In the genomic region with DNA sequence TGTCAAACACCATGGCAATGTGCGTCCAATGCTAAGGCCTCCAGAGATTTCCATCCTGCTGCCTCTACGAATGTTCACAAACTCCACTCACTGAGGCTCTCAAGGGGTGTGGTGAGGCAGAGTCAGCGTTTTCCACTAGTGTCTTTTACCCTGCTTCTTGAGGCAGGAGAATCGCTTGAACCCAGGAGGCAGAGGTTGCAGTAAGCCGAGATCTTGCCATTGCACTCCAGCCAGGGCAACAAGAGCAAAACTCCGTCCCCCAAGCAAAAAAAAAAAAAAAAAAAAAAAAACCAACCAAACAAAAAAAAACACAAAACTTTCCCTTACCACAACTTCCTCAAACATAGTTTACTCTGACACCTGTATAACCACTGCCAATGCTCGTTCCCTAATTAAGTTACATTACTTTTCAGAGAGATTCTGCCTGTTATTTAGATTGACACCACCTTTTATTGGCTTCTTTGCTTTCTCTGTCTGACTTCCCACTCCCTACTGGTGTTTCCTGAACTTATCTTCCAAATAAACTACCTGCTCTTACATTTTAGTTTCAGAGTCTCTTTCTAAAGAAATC, we compare ENCODE assay signal across 9 cellular contexts.
DNase-seq lines count a peak whose midpoint lies in the region; ATAC-seq, FAIRE-seq and TF ChIP-seq lines count a peak whose summit lies in the region.
"Had no signal": no experiment of that assay in that cellular context is flagged by ENCODE, and none has a peak within 500 bp of the region (broad histone marks: within the 10 kb centered on the region; RNA-seq: fewer than 3 reads in every experiment).

No MANE protein-coding gene starts in this region.

- H3K9me3 ChIP-seq in pancreas: no peaks in the 10 kb centered on the region
- H3K9me3 ChIP-seq: ovary had no signal

- no peaks in the 10 kb centered on the region for H3K27me3 ChIP-seq in pancreas
- H3K27me3 ChIP-seq: ovary had no signal

- H3K4me3 ChIP-seq in pancreas: no peak overlapping the region
- H3K4me3 ChIP-seq: ovary had no signal

- no peaks in the 10 kb centered on the region for H3K4me1 ChIP-seq in pancreas

- CTCF ChIA-PET in GM10248 (lab: Yijun Ruan, JAX): interaction anchor here (0.8 to 2.6 kb wide), 10 partner anchors 12 to 180 kb away, joined by 3 to 17 read pairs (median 4); no protein-coding TSS in a partner anchor

- H3K36me3 ChIP-seq in pancreas: peaks cover 0 to 18% (median 0%) of the 10 kb centered on the region in 3 donors
- H3K36me3 ChIP-seq: ovary had no signal

- ATAC-seq in GM19372 (IDR thresholded peaks at IDR 0.05; ENCODE audit: low read depth, unreplicated experiment): peak; percentile 51
- peak; percentile 32 for ATAC-seq in HG03558 (IDR thresholded peaks at IDR 0.05; ENCODE audit: extremely low read depth, unreplicated experiment)
- ATAC-seq in pancreas: no peak
- ATAC-seq in GM19351 (IDR thresholded peaks at IDR 0.05; ENCODE audit: unreplicated experiment): no peak

- WGBS in pancreas, 2 donors: 85 to 91% methylated on average over 7 of the region's 7 CpGs

- intact Hi-C loops in pancreas (cut with DNase I): no loop called here

- no peak for FAIRE-seq in pancreas (lab: Jason Lieb, UNC)

- no peak overlapping the region for H3K27ac ChIP-seq in pancreas
- H3K27ac ChIP-seq: ovary had no signal

- TF ChIP-seq CTCF in GM10248 (IDR thresholded peaks at IDR 0.05; ENCODE audit: control extremely low read depth, extremely low read depth, low read depth, missing control alignments) (no peak), pancreas (IDR thresholded peaks at IDR 0.05) (no peak)

- POLR2A ChIA-PET in GM10248 (lab: Yijun Ruan, JAX): interaction anchor here (1.4 kb wide), 1 partner anchor 23 kb away, joined by 4 read pairs; no protein-coding TSS in a partner anchor

- peak; percentile 62 for DNase-seq in GM10248 (ENCODE audit: extremely low spot score)
- peak; percentile 43 for DNase-seq in central memory CD4-positive, alpha-beta T cell
- DNase-seq in HT-29 (ENCODE audit: low spot score): no peak
- DNase-seq in pancreas: no peak
- DNase-seq in midbrain (lab: John Stamatoyannopoulos, UW): no peak
- DNase-seq: ovary had no signal

Comparison
In these comparisons a context has a peak if more than half of its experiments do, and no peak if none do; other contexts are left out.
1. DNase-seq: peak in GM10248 (single experiment) and central memory CD4-positive, alpha-beta T cell (single experiment); none in HT-29 (single experiment), pancreas (0 of 6) and midbrain (single experiment).
2. ATAC-seq: peak in GM19372 (single experiment) and HG03558 (single experiment); none in pancreas (0 of 4) and GM19351 (single experiment).